In the genomic region with DNA sequence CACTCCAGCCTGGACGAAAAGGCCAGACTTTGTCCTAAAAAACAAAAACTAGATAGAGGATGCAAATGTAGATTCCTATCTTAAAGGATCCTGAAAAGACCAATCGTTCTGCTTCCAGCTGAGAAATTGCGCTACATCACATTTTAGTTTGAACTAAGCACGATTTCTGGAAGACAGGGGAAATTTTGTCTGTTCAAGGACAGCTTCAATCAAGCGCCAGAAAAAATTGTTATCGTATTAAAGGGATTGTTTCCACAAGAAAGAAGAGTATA, we compare ENCODE assay signal across 8 cellular contexts. TPM values are rescaled to one million over a fixed set of nuclear protein-coding genes. Genes with fewer than 3 reads are reported as not detected.
DNase-seq lines count a peak whose midpoint lies in the region; ATAC-seq, FAIRE-seq and TF ChIP-seq lines count a peak whose summit lies in the region.

No MANE protein-coding gene starts in this region.

- H3K9ac ChIP-seq in mesendoderm (ENCODE audit: low read length), result peak overlapping the region; percentile 50

- ATAC-seq in left cardiac atrium, result no peak
- ATAC-seq in GM21786 (IDR thresholded peaks at IDR 0.05; ENCODE audit: unreplicated experiment), result no peak

- H3K56ac ChIP-seq in mesendoderm (ENCODE audit: low read length), result peak overlapping the region; percentile 76

- H2BK120ac ChIP-seq in mesendoderm (ENCODE audit: low read depth, low read length), result no peak overlapping the region

- peaks cover 37% of the 10 kb centered on the region for H3K4me1 ChIP-seq in left ventricle myocardium inferior
- H3K4me1 ChIP-seq in mesendoderm (ENCODE audit: control insufficient read depth, low read depth, low read length), result no peaks in the 10 kb centered on the region
- H3K4me1 ChIP-seq in uterus, result no peaks in the 10 kb centered on the region

- intact Hi-C loops in left ventricle myocardium inferior (cut with micrococcal nuclease) (no loop called here), left cardiac atrium (cut with DNase I) (no loop called here), uterus (cut with DNase I; ENCODE audit: low total_unique reads) (no loop called here)

- peak overlapping the region; percentile 53 for H3K18ac ChIP-seq in mesendoderm (ENCODE audit: low read length)

- no peak overlapping the region for H3K23ac ChIP-seq in mesendoderm (ENCODE audit: low read length)

- H3K4me3 ChIP-seq in left ventricle myocardium inferior (peak overlapping the region; percentile 73), bronchial epithelial cell (ENCODE audit: low read depth, low read length) (peak overlapping the region; percentile 52), mesendoderm (ENCODE audit: low read length) (no peak overlapping the region), uterus (peak overlapping the region; percentile 54 to 59)

- H3K36me3 ChIP-seq in left ventricle myocardium inferior (peaks cover 5% of the 10 kb centered on the region), bronchial epithelial cell (ENCODE audit: control insufficient read depth, insufficient read depth, low read length) (no peaks in the 10 kb centered on the region), mesendoderm (ENCODE audit: control insufficient read depth, insufficient read depth, low read length) (no peaks in the 10 kb centered on the region), uterus (no peaks in the 10 kb centered on the region)

- TF ChIP-seq CTCF in left ventricle myocardium inferior (IDR thresholded peaks at IDR 0.05; ENCODE audit: borderline replicate concordance) (no peak), bronchial epithelial cell (IDR thresholded peaks at IDR 0.05; ENCODE audit: insufficient read depth, low read length, severe bottlenecking) (no peak), uterus (IDR thresholded peaks at IDR 0.05) (no peak)

- H3K27me3 ChIP-seq in left ventricle myocardium inferior (ENCODE audit: low read depth), result no peaks in the 10 kb centered on the region
- no peaks in the 10 kb centered on the region for H3K27me3 ChIP-seq in bronchial epithelial cell (ENCODE audit: control insufficient read depth, insufficient read depth, low read length)
- no peaks in the 10 kb centered on the region for H3K27me3 ChIP-seq in mesendoderm (ENCODE audit: insufficient read depth, low read length, poor library complexity)
- H3K27me3 ChIP-seq in uterus, result no peaks in the 10 kb centered on the region

- no peak for FAIRE-seq in bronchial epithelial cell (lab: Jason Lieb, UNC)

- H4K8ac ChIP-seq in mesendoderm (ENCODE audit: low read depth, low read length), result no peak overlapping the region

- H3K79me1 ChIP-seq in mesendoderm (ENCODE audit: low read length), result peaks cover 5% of the 10 kb centered on the region

- H3K9me3 ChIP-seq in left ventricle myocardium inferior (replicated peaks), result peaks cover 10% of the 10 kb centered on the region
- peaks cover 0 to 4% of the 10 kb centered on the region in 2 donors for H3K9me3 ChIP-seq in uterus

- no peak overlapping the region for H2AK5ac ChIP-seq in mesendoderm (ENCODE audit: low read length)

- H2BK15ac ChIP-seq in mesendoderm (replicated peaks; ENCODE audit: low read depth), result no peak overlapping the region

- H3K4ac ChIP-seq in mesendoderm (ENCODE audit: low read depth, low read length), result peak overlapping the region; percentile 52

- no peak for DNase-seq in left ventricle myocardium inferior
- DNase-seq in left cardiac atrium, result no peak
- DNase-seq in bronchial epithelial cell (ENCODE audit: low read depth), result no peak
- DNase-seq in mesendoderm, result no peak
- DNase-seq in uterus, result no peak
- no peak for DNase-seq in GM03348 (ENCODE audit: low spot score)
- DNase-seq in NCI-H2227 (lab: John Stamatoyannopoulos, UW; ENCODE audit: unreplicated experiment), result no peak

- WGBS in mesendoderm (ENCODE audit: extremely low coverage, insufficient coverage, low lambda C conversion rate), result no CpG with 5 or more reads among the region's 6 CpGs

- H3K79me2 ChIP-seq in mesendoderm (ENCODE audit: control insufficient read depth, insufficient read depth, low read length), result peaks cover 1% of the 10 kb centered on the region

- no peak for TF ChIP-seq POLR2A in uterus (IDR thresholded peaks at IDR 0.05)

- H4K5ac ChIP-seq in mesendoderm (ENCODE audit: low read length), result no peak overlapping the region

- H3K27ac ChIP-seq in left ventricle myocardium inferior (replicated peaks) (peak overlapping the region; percentile 90), mesendoderm (ENCODE audit: low read depth, low read length) (peak overlapping the region; percentile 15), uterus (peak overlapping the region; percentile 94 to 97)

- peak overlapping the region; percentile 19 for H3K4me2 ChIP-seq in mesendoderm (ENCODE audit: low read length)

- no peak overlapping the region for H2BK5ac ChIP-seq in mesendoderm (ENCODE audit: low read length)

RNA-seq across cellular contexts. Expression of gene HSD17B11, which starts 0.7 kb away (rescaled TPM):
- total RNA-seq in left ventricle myocardium inferior (11.7 TPM), left cardiac atrium (10 to 100 TPM; 17.0 to 24.1 TPM), bronchial epithelial cell (1.5 and 1.8 TPM in 2 replicates), uterus (100 to 1,000 TPM in 2 of 4 donors, 10 to 100 TPM in 2; 62.0 to 142 (median 105) TPM)
- polyA plus RNA-seq in mesendoderm (2013, experiment 1 of 2), result 6.6 TPM
- 6.2 TPM for polyA plus RNA-seq in mesendoderm (2013, experiment 2 of 2)

RNA-seq across cellular contexts. Expression of gene NUDT9, which starts 30.7 kb away (rescaled TPM):
- total RNA-seq in left ventricle myocardium inferior, result 29.2 TPM
- 10 to 100 TPM; 25.7 to 30.2 TPM for total RNA-seq in left cardiac atrium
- total RNA-seq in bronchial epithelial cell, result 19.0 and 19.1 TPM in 2 replicates
- 24.6 TPM for polyA plus RNA-seq in mesendoderm (2013, experiment 1 of 2)
- polyA plus RNA-seq in mesendoderm (2013, experiment 2 of 2), result 24.0 TPM
- total RNA-seq in uterus, result 10 to 100 TPM; 23.1 to 40.9 (median 39.0) TPM

Comparison
In these comparisons a context has a peak if more than half of its experiments do, and no peak if none do; other contexts are left out.
1. H3K27ac ChIP-seq: peak in every context shown above with its lines; median percentile 96 in uterus; 90 in left ventricle myocardium inferior; 15 in mesendoderm.